ENCODE assay signal across 8 cellular contexts in the genomic region with DNA sequence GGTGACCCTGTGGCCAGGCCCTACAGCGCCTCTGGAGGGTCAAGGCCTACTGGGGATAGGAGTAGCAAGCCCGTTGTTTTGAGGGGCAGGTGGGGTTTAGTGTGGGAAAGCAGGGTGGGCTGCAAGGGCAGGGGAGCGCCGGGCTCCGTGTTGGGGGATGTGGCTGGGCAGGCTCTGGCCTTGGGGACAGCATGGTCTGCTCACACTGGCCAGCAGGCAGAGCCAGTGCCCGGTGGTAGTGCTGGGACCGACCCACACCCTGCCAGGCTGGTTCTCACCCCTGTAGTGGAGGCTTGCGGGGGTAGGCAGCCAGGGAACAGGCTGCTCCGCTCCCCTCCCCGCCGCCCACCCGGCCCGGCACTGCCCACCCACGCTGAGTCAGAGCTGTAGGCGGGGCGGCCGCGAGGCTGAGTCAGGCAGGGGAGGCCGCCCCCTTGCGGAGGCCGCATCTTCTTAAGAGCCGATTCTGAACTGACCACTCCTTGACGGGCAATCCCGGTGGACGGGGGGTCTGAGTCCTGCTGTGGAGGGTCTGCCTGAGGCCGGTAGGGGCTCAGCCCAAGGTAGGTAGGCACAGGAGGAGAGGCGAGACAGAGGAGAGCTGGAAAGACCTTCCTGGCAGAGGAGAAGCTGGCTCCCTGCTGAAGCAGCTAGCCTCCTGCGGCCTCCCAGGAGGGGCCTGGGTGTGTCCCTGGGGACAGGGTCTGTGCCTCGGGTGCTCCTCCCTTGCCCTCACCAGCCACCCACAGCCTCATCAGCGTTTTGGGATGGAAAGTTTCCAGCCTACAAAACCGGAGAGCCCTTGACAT.
DNase-seq lines count a peak whose midpoint lies in the region; ATAC-seq, FAIRE-seq and TF ChIP-seq lines count a peak whose summit lies in the region.

No MANE protein-coding gene starts in this region.

- no peak overlapping the region for H3K27ac Mint-ChIP-seq in activated CD8-positive, alpha-beta T cell treated with anti-CD3 and anti-CD28 coated beads for 36 hours

- H3K36me3 ChIP-seq in KMS-11 (ENCODE audit: insufficient read depth) (no peaks in the 10 kb centered on the region), H1 (ENCODE audit: control insufficient read depth in 2 of 4, insufficient read depth in 4 of 4, low read length in 3 of 4) (no peaks in the 10 kb centered on the region), mesenchymal stem cell (ENCODE audit: control insufficient read depth in 1 of 2, insufficient read depth in 2 of 2, low read depth in 1 of 2, low read length in 2 of 2) (peaks cover 16 to 70% of the 10 kb centered on the region in 2 experiments)

- H3K18ac ChIP-seq in H1 (ENCODE audit: extremely low read depth, low read length) (peak overlapping the region; percentile 78), mesenchymal stem cell (ENCODE audit: low read depth in 1 of 2, low read length in 2 of 2) (peak overlapping the region; percentile 74 to 93)

- TF ChIP-seq POLR2A in H1 (IDR thresholded peaks at IDR 0.05; ENCODE audit: control extremely low read depth in 1 of 2, low read depth in 2 of 2, low read length in 2 of 2), result no peak

- no peaks in the 10 kb centered on the region for H3K23me2 ChIP-seq in H1 (ENCODE audit: low read depth, low read length)

- H3K4me2 ChIP-seq in KMS-11 (no peak overlapping the region), H1 (ENCODE audit: insufficient read depth in 1 of 2, low read depth in 2 of 2, low read length in 2 of 2) (peak overlapping the region in 1 of 2 experiments; percentile 50; a peak in 3 of 4 replicates), mesenchymal stem cell (ENCODE audit: low read length, poor library complexity, severe bottlenecking) (peak overlapping the region; percentile 29)

- no peak overlapping the region for H3K4me3 Mint-ChIP-seq in activated CD8-positive, alpha-beta T cell treated with anti-CD3 and anti-CD28 coated beads for 36 hours

- 0 out of 2 replicates have a peak overlapping the region, but pooled peaks have one; percentile 50 for H2BK12ac ChIP-seq in H1 (ENCODE audit: low read depth, low read length)
- H2BK12ac ChIP-seq in mesenchymal stem cell (ENCODE audit: low read length in 2 of 2), result peak overlapping the region; percentile 75 to 82

- WGBS in H1 (ENCODE audit: extremely low coverage in 1 of 2, insufficient coverage in 1 of 2, insufficient read length in 1 of 2, insufficient replicate concordance in 2 of 2, low coverage in 1 of 2, low lambda C conversion rate in 2 of 2, missing lambda C conversion rate in 1 of 2), 2 experiments, result 64% methylated on average over 24 of the region's 31 CpGs; no CpG with 5 or more reads in 1 of the 2 experiments
- 16% methylated on average over 31 of the region's 31 CpGs for WGBS in mesenchymal stem cell

- TF ChIP-seq RAD21 in H1 (IDR thresholded peaks at IDR 0.05 in 1 of 2, conservative IDR thresholded peaks at IDR 0.05 in 1 of 2; ENCODE audit: low read depth in 2 of 2, low read length in 2 of 2), result peak; percentile 47 to 66

- no peak overlapping the region for H3K9ac ChIP-seq in KMS-11
- H3K9ac ChIP-seq in H1 (replicated peaks in 1 of 4; ENCODE audit: extremely low read depth in 1 of 4, low read depth in 3 of 4, low read length in 3 of 4), result no peak overlapping the region
- H3K9ac ChIP-seq in mesenchymal stem cell (ENCODE audit: low read length), result peak overlapping the region; percentile 94

- peak overlapping the region; percentile 35 for H3K4me3 ChIP-seq in AG09309 (ENCODE audit: control insufficient read depth, low read depth, low read length)
- H3K4me3 ChIP-seq in KMS-11 (IDR thresholded peaks at IDR 0.05; ENCODE audit: insufficient read depth, low read depth, low read length), result no peak overlapping the region
- no peak overlapping the region for H3K4me3 ChIP-seq in H1 (ENCODE audit: extremely low read depth in 1 of 4, insufficient read depth in 2 of 4, low read depth in 3 of 4, low read length in 4 of 4)
- peak overlapping the region; percentile 11 to 83 for H3K4me3 ChIP-seq in mesenchymal stem cell (ENCODE audit: insufficient read depth in 1 of 2, low read depth in 1 of 2, low read length in 2 of 2)

- FAIRE-seq in H1 (lab: Jason Lieb, UNC), result no peak

- CTCF ChIA-PET in activated CD8-positive, alpha-beta T cell treated with anti-CD3 and anti-CD28 coated beads for 36 hours (lab: Charles Lee), result interaction anchor here (0.7 to 1.4 kb wide), 8 partner anchors 10 to 148 kb away, joined by 3 to 9 read pairs (median 3); a partner anchor contains a TSS
- CTCF ChIA-PET in H1 (lab: Charles Lee; ENCODE audit: partially characterized antibody), result interaction anchor here (0.6 to 7.6 kb wide), 33 partner anchors 9 to 974 kb away, joined by 3 to 110 read pairs (median 4); a partner anchor contains a TSS

- H3K23ac ChIP-seq in H1 (ENCODE audit: insufficient read length), result no peak overlapping the region
- H3K23ac ChIP-seq in mesenchymal stem cell (ENCODE audit: low read length in 2 of 2), result peak overlapping the region in 1 of 2 experiments; percentile 75

- no peak for ATAC-seq in activated CD8-positive, alpha-beta T cell treated with anti-CD3 and anti-CD28 coated beads for 36 hours
- no peak for ATAC-seq in GM21447 (IDR thresholded peaks at IDR 0.05; ENCODE audit: unreplicated experiment)
- ATAC-seq in HG03457 (IDR thresholded peaks at IDR 0.05; ENCODE audit: unreplicated experiment), result no peak

- H3K79me2 ChIP-seq in KMS-11 (ENCODE audit: insufficient read depth, low read depth) (no peaks in the 10 kb centered on the region), H1 (ENCODE audit: control insufficient read depth in 1 of 2, insufficient read depth in 2 of 2, low read length in 2 of 2) (no peaks in the 10 kb centered on the region)

- no peaks in the 10 kb centered on the region for H3K79me1 ChIP-seq in H1 (ENCODE audit: low read depth, low read length)
- peaks cover 27% of the 10 kb centered on the region for H3K79me1 ChIP-seq in mesenchymal stem cell (replicated peaks; ENCODE audit: low read length, poor library complexity, severe bottlenecking)

- peaks cover 46% of the 10 kb centered on the region for H3K4me1 Mint-ChIP-seq in activated CD8-positive, alpha-beta T cell treated with anti-CD3 and anti-CD28 coated beads for 36 hours (ENCODE audit: low read depth)

- no peaks in the 10 kb centered on the region for H3K36me3 Mint-ChIP-seq in activated CD8-positive, alpha-beta T cell treated with anti-CD3 and anti-CD28 coated beads for 36 hours (ENCODE audit: low read depth)

- peaks cover 26% of the 10 kb centered on the region for H3K4me1 ChIP-seq in KMS-11 (ENCODE audit: low read depth, poor library complexity, severe bottlenecking)
- H3K4me1 ChIP-seq in H1 (replicated peaks in 1 of 4; ENCODE audit: control insufficient read depth in 3 of 4, insufficient read depth in 4 of 4, low read length in 3 of 4), result peaks cover 7 to 29% (median 21%) of the 10 kb centered on the region in 4 experiments
- peaks cover 68% of the 10 kb centered on the region for H3K4me1 ChIP-seq in mesenchymal stem cell (ENCODE audit: control insufficient read depth, insufficient read depth, low read depth, low read length)

- H2BK20ac ChIP-seq in H1 (ENCODE audit: low read length), result peak overlapping the region; percentile 72; the same call in 1 of the 2 replicates

- H2BK5ac ChIP-seq in H1 (ENCODE audit: low read depth, low read length), result peak overlapping the region; percentile 88
- no peak overlapping the region for H2BK5ac ChIP-seq in mesenchymal stem cell (ENCODE audit: low read depth, low read length, poor library complexity, severe bottlenecking)

- no peak overlapping the region for H3K4ac ChIP-seq in H1 (replicated peaks; ENCODE audit: insufficient read length, low read depth, low read length)
- peak overlapping the region; percentile 88 to 90 for H3K4ac ChIP-seq in mesenchymal stem cell (ENCODE audit: low read depth in 1 of 2, low read length in 2 of 2)

- H3K9me3 ChIP-seq in H1 (ENCODE audit: insufficient read depth in 2 of 2, low read depth in 1 of 2, low read length in 1 of 2), result no peaks in the 10 kb centered on the region
- H3K9me3 ChIP-seq in mesenchymal stem cell (ENCODE audit: control insufficient read depth, low read length), result no peaks in the 10 kb centered on the region

- no peaks in the 10 kb centered on the region for H3K9me3 Mint-ChIP-seq in activated CD8-positive, alpha-beta T cell treated with anti-CD3 and anti-CD28 coated beads for 36 hours

- H3K27me3 Mint-ChIP-seq in activated CD8-positive, alpha-beta T cell treated with anti-CD3 and anti-CD28 coated beads for 36 hours, result no peaks in the 10 kb centered on the region

- H2BK120ac ChIP-seq in H1 (replicated peaks; ENCODE audit: low read depth, low read length) (no peak overlapping the region), mesenchymal stem cell (ENCODE audit: low read depth, low read length) (peak overlapping the region; percentile 22)

- POLR2A ChIA-PET in activated CD8-positive, alpha-beta T cell treated with anti-CD3 and anti-CD28 coated beads for 36 hours (lab: Charles Lee), result interaction anchor here (0.6 to 1.2 kb wide), 2 partner anchors 65 to 74 kb away, joined by 3 to 4 read pairs; no protein-coding TSS in a partner anchor
- POLR2A ChIA-PET in H1 (lab: Charles Lee; ENCODE audit: partially characterized antibody), result interaction anchor here (0.6 to 2.5 kb wide), 9 partner anchors 12 to 238 kb away, joined by 3 to 6 read pairs (median 3); a partner anchor contains a TSS

- DNase-seq in AG09309 (ENCODE audit: low read depth) (peak; percentile 29), H1 (ENCODE audit: low read depth in 1 of 2, low spot score in 2 of 2) (peak; percentile 38 to 84), mesenchymal stem cell (peak; percentile 90)
- peak; percentile 79 for DNase-seq in activated CD8-positive, alpha-beta T cell treated with anti-CD3 and anti-CD28 coated beads for 36 hours
- DNase-seq in stimulated activated CD8-positive, alpha-beta memory T cell treated with anti-CD3 and anti-CD28 coated beads, Interleukin-12 subunit alpha, Interleukin-12 subunit beta, amount 100 ng/mL, for 4 hours (ENCODE audit: low read depth), result peak; percentile 74

- H3K14ac ChIP-seq in H1 (ENCODE audit: insufficient read length) (no peak overlapping the region), mesenchymal stem cell (ENCODE audit: low read length in 2 of 2) (peak overlapping the region in 1 of 2 experiments; percentile 81)

- H3K56ac ChIP-seq in H1 (replicated peaks; ENCODE audit: insufficient read length, low read depth, low read length), result no peak overlapping the region

- intact Hi-C loops in activated CD8-positive, alpha-beta T cell treated with anti-CD3 and anti-CD28 coated beads for 36 hours (cut with micrococcal nuclease), result no loop called here

- TF ChIP-seq EP300 in H1 (IDR thresholded peaks at IDR 0.05; ENCODE audit: borderline replicate concordance in 1 of 2, low read depth in 2 of 2, low read length in 2 of 2), result no peak

- H4K91ac ChIP-seq in H1 (replicated peaks; ENCODE audit: insufficient read length, low read length) (peak overlapping the region; percentile 48), mesenchymal stem cell (ENCODE audit: low read length) (peak overlapping the region; percentile 58)

- H4K5ac ChIP-seq in H1 (ENCODE audit: insufficient read length, low read depth, low read length), result no peak overlapping the region

- H2AK5ac ChIP-seq in H1 (ENCODE audit: low read depth, low read length) (peak overlapping the region; percentile 19; the same call in 1 of the 2 replicates), mesenchymal stem cell (ENCODE audit: low read length, severe bottlenecking) (peak overlapping the region; percentile 83)

- H3K27ac ChIP-seq in KMS-11 (no peak overlapping the region), H1 (ENCODE audit: low read depth, low read length) (no peak overlapping the region), mesenchymal stem cell (ENCODE audit: low read length, poor library complexity, severe bottlenecking) (no peak overlapping the region)

- no peaks in the 10 kb centered on the region for H4K20me1 ChIP-seq in KMS-11 (ENCODE audit: insufficient read depth)
- peaks cover 0 to 2% of the 10 kb centered on the region in 2 experiments for H4K20me1 ChIP-seq in H1 (replicated peaks in 1 of 2; ENCODE audit: control insufficient read depth in 1 of 2, insufficient read depth in 2 of 2, low read length in 2 of 2)

- TF ChIP-seq CTCF in AG09309 (IDR thresholded peaks at IDR 0.05; ENCODE audit: control insufficient read depth, insufficient read depth, low read depth, low read length, missing control alignments), result peak; percentile 71
- TF ChIP-seq CTCF in KMS-11 (conservative IDR thresholded peaks at IDR 0.05; ENCODE audit: low read depth, low read length), result peak; percentile 38
- TF ChIP-seq CTCF in activated CD8-positive, alpha-beta T cell treated with anti-CD3 and anti-CD28 coated beads for 36 hours (IDR thresholded peaks at IDR 0.05), result peak; percentile 42
- TF ChIP-seq CTCF in H1 (IDR thresholded peaks at IDR 0.05; ENCODE audit: control extremely low read depth in 1 of 3, insufficient read depth in 1 of 3, low read depth in 1 of 3, low read length in 3 of 3), result peak; percentile 57 to 72 (median 62)

- H2BK15ac ChIP-seq in H1 (ENCODE audit: low read length) (peak overlapping the region; percentile 88; the same call in 1 of the 2 replicates), mesenchymal stem cell (ENCODE audit: low read depth, poor library complexity, severe bottlenecking) (peak overlapping the region; percentile 95)

- H3K27me3 ChIP-seq in KMS-11 (ENCODE audit: insufficient read depth, low read depth), result peaks cover 91% of the 10 kb centered on the region
- no peaks in the 10 kb centered on the region for H3K27me3 ChIP-seq in H1 (replicated peaks in 1 of 4; ENCODE audit: control insufficient read depth in 3 of 4, extremely low read depth in 1 of 4, insufficient read depth in 3 of 4, low read length in 3 of 4)
- H3K27me3 ChIP-seq in mesenchymal stem cell (ENCODE audit: control insufficient read depth in 1 of 2, insufficient read depth in 1 of 2, low read length in 2 of 2), result no peaks in the 10 kb centered on the region

- H4K8ac ChIP-seq in H1 (ENCODE audit: extremely low read depth, insufficient read depth, low read length), result peak overlapping the region; percentile 81
- H4K8ac ChIP-seq in mesenchymal stem cell (ENCODE audit: low read length), result peak overlapping the region; percentile 99

- H2AFZ ChIP-seq in KMS-11 (ENCODE audit: low read depth) (no peak overlapping the region), H1 (ENCODE audit: low read length) (no peak overlapping the region), mesenchymal stem cell (ENCODE audit: low read depth, low read length) (no peak overlapping the region)

Comparison
In these comparisons a context has a peak if more than half of its experiments do, and no peak if none do; other contexts are left out.
1. DNase-seq: peak in every context shown above with its lines; median percentile 90 in mesenchymal stem cell; 79 in activated CD8-positive, alpha-beta T cell treated with anti-CD3 and anti-CD28 coated beads for 36 hours; 74 in stimulated activated CD8-positive, alpha-beta memory T cell treated with anti-CD3 and anti-CD28 coated beads, Interleukin-12 subunit alpha, Interleukin-12 subunit beta, amount 100 ng/mL, for 4 hours; 61 in H1; 29 in AG09309.
2. H3K4me3 ChIP-seq: peak in AG09309 (single experiment) and mesenchymal stem cell (2 of 2); none in KMS-11 (single experiment) and H1 (0 of 4).
3. Peak in every context shown above with its lines, with median percentiles within 50 percentile points of each other: CTCF ChIP-seq.